8 cellular contexts compared by ENCODE assay signal in the genomic region with DNA sequence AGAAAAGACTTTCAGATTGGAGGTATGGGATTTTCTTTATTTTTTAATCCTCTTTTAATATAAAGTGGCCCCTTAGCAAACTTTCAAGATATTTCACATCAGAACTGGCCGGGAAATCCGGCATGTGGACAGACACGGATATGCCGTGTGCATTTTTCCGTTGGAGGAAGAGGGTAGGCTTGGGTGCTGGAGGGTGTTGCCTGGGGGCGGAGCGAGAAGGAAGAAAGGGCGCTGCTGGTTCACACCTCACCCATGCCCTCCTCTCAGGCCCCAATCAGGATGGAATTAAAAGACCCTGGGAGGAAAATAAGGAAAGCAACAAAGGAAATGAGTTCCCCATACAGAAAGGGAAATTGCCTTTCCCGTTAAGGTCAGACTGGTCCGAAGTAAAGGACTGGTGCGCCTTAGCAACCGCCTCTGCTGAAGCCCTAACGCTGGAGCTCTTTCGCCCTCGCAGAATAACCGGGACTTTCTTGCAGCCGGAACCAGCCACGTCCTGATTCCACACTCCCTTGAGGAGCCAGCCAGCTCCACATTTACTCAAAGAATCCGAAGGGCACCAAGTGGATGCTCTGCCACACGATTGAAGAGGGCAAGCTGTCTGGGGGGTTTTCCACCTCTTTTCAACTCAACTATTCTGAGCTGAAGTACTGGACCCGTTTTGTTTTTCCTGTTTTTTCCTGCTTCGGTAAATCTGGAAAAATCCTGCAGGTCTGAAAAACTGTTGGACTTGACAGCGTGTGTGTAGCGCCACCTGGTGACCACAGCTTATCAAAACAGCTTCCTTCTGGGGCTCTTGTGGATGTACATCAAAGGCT. TPM values are rescaled to one million over a fixed set of nuclear protein-coding genes. Genes with fewer than 3 reads are reported as not detected.
DNase-seq lines count a peak whose midpoint lies in the region.

No MANE protein-coding gene starts in this region.

- H3K27ac ChIP-seq in temporal lobe (ENCODE audit: low read depth, low read length): peak overlapping the region; percentile 75

- H3K4me3 ChIP-seq in GM08714 (ENCODE audit: low read length) (peak overlapping the region; percentile 65; the same call in 1 of the 2 replicates), neuron (ENCODE audit: low read length) (peak overlapping the region; percentile 42)

- no peaks in the 10 kb centered on the region for H3K27me3 ChIP-seq in neuron (ENCODE audit: insufficient read depth, low read length)

- DNase-seq in M059J (ENCODE audit: low read depth) (peak; percentile 78), SHP77 treated with DMSO at 0.1 percent for 48 hours (lab: John Stamatoyannopoulos, UW) (peak; percentile 57), germinal center (ENCODE audit: low spot score) (peak; percentile 60), OCI-M2 (lab: John Stamatoyannopoulos, UW; ENCODE audit: unreplicated experiment) (no peak)
- peak; percentile 68 for DNase-seq in activated naive CD4-positive, alpha-beta T cell treated with anti-CD3 and anti-CD28 coated beads, Interleukin-2, amount 50 U/mL, for 16 hours

- H3K36me3 ChIP-seq in neuron (ENCODE audit: insufficient read depth, low read length): no peaks in the 10 kb centered on the region

- H3K9me3 ChIP-seq in neuron (ENCODE audit: low read length): no peaks in the 10 kb centered on the region

- H2AFZ ChIP-seq in neuron (ENCODE audit: low read depth, low read length): peak overlapping the region; percentile 86

- H3K4me1 ChIP-seq in neuron (ENCODE audit: insufficient read depth, low read length): peaks cover 3% of the 10 kb centered on the region

RNA-seq across cellular contexts. Expression of a gene that starts 37.8 kb away (rescaled TPM):
- total RNA-seq in M059J (2014; rRNA removed; shearing (Covaris generic)): 0.05 and 6.7 TPM in 2 replicates
- 0.25 TPM for total RNA-seq in temporal lobe
